23 cellular contexts compared by ENCODE assay signal in genomic region chr4:140706276-140706625, GRCh38.
"Had no signal": no experiment of that assay in that cellular context is flagged by ENCODE, and none has a peak within 500 bp of the region (broad histone marks: within the 10 kb centered on the region; RNA-seq: fewer than 3 reads in every experiment).

No MANE protein-coding gene starts in this region.

- H3K9me3 ChIP-seq: ascending aorta, testis, uterus had no signal

- H3K27ac ChIP-seq: ascending aorta, brain microvascular endothelial cell, foreskin keratinocyte, testis, uterus, WERI-Rb-1 had no signal

- H3K27ac Mint-ChIP-seq: activated naive CD4-positive, alpha-beta T cell treated with anti-CD3 and anti-CD28 coated beads, Interleukin-2, amount 50 U/mL, for 72 hours; activated T-cell treated with anti-CD3 and anti-CD28 coated beads, Interleukin-2, amount 50 U/mL, for 24 hours; activated T-helper 17 cell treated with anti-CD3 and anti-CD28 coated beads, Interleukin-2, amount 50 U/mL, for 72 hours; T-helper 2 cell treated with Interferon-gamma antibody and Interleukin-4, amounts not matched to agents 5 μg/mL and 100 μg/mL, for 36 hours had no signal

- H3K4me3 Mint-ChIP-seq: activated T-cell treated with anti-CD3 and anti-CD28 coated beads, Interleukin-2, amount 50 U/mL, for 24 hours; activated T-helper 17 cell treated with anti-CD3 and anti-CD28 coated beads, Interleukin-2, amount 50 U/mL, for 72 hours; nephron progenitor cell; T-helper 2 cell treated with Interferon-gamma antibody and Interleukin-4, amounts not matched to agents 5 μg/mL and 100 μg/mL, for 36 hours had no signal

- H3K4me1 ChIP-seq: uterus had no signal

- H3K4me1 Mint-ChIP-seq: activated T-helper 17 cell treated with anti-CD3 and anti-CD28 coated beads, Interleukin-2, amount 50 U/mL, for 72 hours had no signal

- ATAC-seq: activated naive CD4-positive, alpha-beta T cell treated with anti-CD3 and anti-CD28 coated beads, Interleukin-2, amount 50 U/mL, for 72 hours; activated T-helper 17 cell treated with anti-CD3 and anti-CD28 coated beads, Interleukin-2, amount 50 U/mL, for 72 hours; foreskin keratinocyte; sciatic nerve had no signal

- H3K27me3 Mint-ChIP-seq: activated T-cell treated with anti-CD3 and anti-CD28 coated beads, Interleukin-2, amount 50 U/mL, for 24 hours had no signal

- H3K4me3 ChIP-seq: ascending aorta, coronary artery, testis, uterus had no signal

- H3K36me3 ChIP-seq: ascending aorta, brain microvascular endothelial cell, uterus had no signal

- H3K36me3 Mint-ChIP-seq: activated naive CD4-positive, alpha-beta T cell treated with anti-CD3 and anti-CD28 coated beads, Interleukin-2, amount 50 U/mL, for 72 hours had no signal

- H3K9me3 Mint-ChIP-seq: activated naive CD4-positive, alpha-beta T cell treated with anti-CD3 and anti-CD28 coated beads, Interleukin-2, amount 50 U/mL, for 72 hours; activated T-cell treated with anti-CD3 and anti-CD28 coated beads, Interleukin-2, amount 50 U/mL, for 24 hours; activated T-helper 17 cell treated with anti-CD3 and anti-CD28 coated beads, Interleukin-2, amount 50 U/mL, for 72 hours; T-helper 2 cell treated with Interferon-gamma antibody and Interleukin-4, amounts not matched to agents 5 μg/mL and 100 μg/mL, for 36 hours had no signal

- DNase-seq: activated CD4-positive, alpha-beta T cell treated with anti-CD3 and anti-CD28 coated beads for 1 hour; activated T-cell treated with anti-CD3 and anti-CD28 coated beads, Interleukin-2, amount 50 U/mL, for 24 hours; brain microvascular endothelial cell; cerebellar nuclear complex; erythroblast; foreskin keratinocyte; hippocampal formation; mesenchymal stem cell; nephron progenitor cell; small intestine; stimulated activated CD4-positive, alpha-beta T cell treated with anti-CD3 and anti-CD28 coated beads, Interleukin-15, amount 100 ng/mL, for 24 hours; stimulated activated CD8-positive, alpha-beta memory T cell treated with anti-CD3 and anti-CD28 coated beads, Interleukin-4, amount 100 ng/mL, for 48 hours; stimulated activated naive CD4-positive, alpha-beta T cell; testis; trophoblast cell; uterus; WERI-Rb-1 had no signal

- H3K27me3 ChIP-seq: ascending aorta, brain microvascular endothelial cell, foreskin keratinocyte, testis, uterus had no signal
